Comparison of ENCODE assay signal across 8 cellular contexts in the genomic region with DNA sequence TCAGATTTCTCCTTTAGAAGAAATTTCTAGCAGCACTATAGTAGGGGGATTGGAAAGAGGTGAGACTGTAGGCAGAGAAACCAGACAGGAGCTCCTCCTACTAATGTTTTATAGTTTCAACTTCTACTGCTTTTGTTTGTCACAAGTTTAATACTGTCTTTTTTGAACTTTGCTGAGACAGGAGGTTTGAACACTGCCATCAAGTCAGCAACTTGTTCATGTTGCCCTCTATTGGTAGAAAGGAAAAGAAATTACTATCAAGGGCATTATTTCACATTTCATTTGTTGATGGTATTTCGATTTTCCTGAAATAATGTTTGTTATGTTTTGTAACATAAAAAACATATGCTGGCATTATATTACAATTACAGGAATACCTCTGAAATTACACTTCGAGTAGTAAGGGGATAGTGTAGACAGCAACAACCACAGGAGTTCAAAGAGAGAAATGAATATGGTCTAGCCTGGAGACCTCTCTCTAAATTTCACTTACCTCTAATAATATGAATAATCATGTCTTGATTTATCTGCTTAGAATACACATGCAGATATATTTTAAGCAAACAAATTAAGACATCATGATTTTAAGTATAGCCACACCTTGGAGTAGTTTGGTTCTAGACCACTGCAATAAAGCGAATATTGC. TPM values are rescaled to one million over a fixed set of nuclear protein-coding genes. Genes with fewer than 3 reads are reported as not detected.
DNase-seq lines count a peak whose midpoint lies in the region; ATAC-seq and TF ChIP-seq lines count a peak whose summit lies in the region.

No MANE protein-coding gene starts in this region.

- no peak overlapping the region for H3K4me3 ChIP-seq in WI38 (ENCODE audit: low read depth, low read length)

- TF ChIP-seq CTCF in GM12872 (IDR thresholded peaks at IDR 0.05; ENCODE audit: insufficient read depth, low read depth, low read length) (peak; percentile 58), WI38 (IDR thresholded peaks at IDR 0.05; ENCODE audit: low read depth, low read length) (0 out of 2 replicates have a peak, but pooled peaks have one; percentile 22)

- DNase-seq in A172 (ENCODE audit: low spot score), result peak; percentile 52
- DNase-seq in left cardiac atrium, result no peak
- DNase-seq in stimulated activated naive CD8-positive, alpha-beta T cell treated with anti-CD3 and anti-CD28 coated beads, Interleukin-15, Interleukin-2, amounts not matched to agents 100 U/mL and 50 U/mL, for 24 hours, result no peak

- peak; percentile 49 for ATAC-seq in HG03469 (IDR thresholded peaks at IDR 0.05; ENCODE audit: unreplicated experiment)
- peak; percentile 47 to 55 for ATAC-seq in left cardiac atrium
- ATAC-seq in stimulated activated naive CD8-positive, alpha-beta T cell treated with anti-CD3 and anti-CD28 coated beads, Interleukin-15, Interleukin-2, amounts not matched to agents 100 U/mL and 50 U/mL, for 24 hours, result peak; percentile 45
- no peak for ATAC-seq in HG03139 (IDR thresholded peaks at IDR 0.05; ENCODE audit: unreplicated experiment)
- ATAC-seq in GM19452 (IDR thresholded peaks at IDR 0.05; ENCODE audit: unreplicated experiment), result no peak

- intact Hi-C loops in left cardiac atrium (cut with DNase I), result no loop called here

RNA-seq across cellular contexts. Expression of a gene that starts 12.4 kb away (rescaled TPM):
- 53.8 and 67.9 TPM in 2 replicates for total RNA-seq in A172 (2014; rRNA removed; shearing (Covaris generic))
- 10 to 100 TPM; 29.0 to 33.0 TPM for total RNA-seq in left cardiac atrium

Comparison
In these comparisons a context has a peak if more than half of its experiments do, and no peak if none do; other contexts are left out.
1. ATAC-seq: peak in HG03469 (single experiment), left cardiac atrium (2 of 2) and stimulated activated naive CD8-positive, alpha-beta T cell treated with anti-CD3 and anti-CD28 coated beads, Interleukin-15, Interleukin-2, amounts not matched to agents 100 U/mL and 50 U/mL, for 24 hours (single experiment); none in HG03139 (single experiment) and GM19452 (single experiment).